Comparison of ENCODE assay signal across 15 cellular contexts in the genomic region with DNA sequence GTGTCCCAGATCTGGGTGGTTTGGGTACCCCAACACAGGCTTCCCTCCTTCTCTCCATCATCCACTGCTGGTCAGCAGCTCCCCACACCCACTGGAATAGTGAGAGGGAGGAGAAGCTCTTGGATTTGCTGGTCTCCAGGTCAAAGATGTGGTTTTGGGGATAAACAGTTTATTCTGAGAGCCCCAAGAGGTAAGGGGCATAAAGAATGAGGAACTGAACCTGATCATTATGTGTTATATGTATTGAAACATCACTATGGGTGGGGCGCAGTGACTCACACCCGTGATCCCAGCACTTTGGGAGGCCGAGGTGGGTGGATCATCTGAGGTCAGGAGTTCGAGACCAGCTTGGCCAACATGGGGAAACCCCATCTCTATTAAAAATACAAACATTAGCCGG. TPM values are rescaled to one million over a fixed set of nuclear protein-coding genes. Genes with fewer than 3 reads are reported as not detected.
A peak's percentile ranks its signal among the peaks of the same experiment; 100 is the strongest.
DNase-seq lines count a peak whose midpoint lies in the region; ATAC-seq, FAIRE-seq and TF ChIP-seq lines count a peak whose summit lies in the region.
"Had no signal": no experiment of that assay in that cellular context is flagged by ENCODE, and none has a peak within 500 bp of the region (broad histone marks: within the 10 kb centered on the region; RNA-seq: fewer than 3 reads in every experiment).

No MANE protein-coding gene starts in this region.

- H3K27ac Mint-ChIP-seq in activated CD8-positive, alpha-beta memory T cell treated with anti-CD3 and anti-CD28 coated beads, Interleukin-2, amount 10 ng/mL, durations not matched to agents 7 days and 5 days, result peak overlapping the region; percentile 75
- peak overlapping the region; percentile 77 for H3K27ac Mint-ChIP-seq in activated T-helper 2 cell treated with anti-CD3 and anti-CD28 coated beads, Interferon-gamma antibody, Interleukin-2, Interleukin-4, amounts not matched to agents 10 μg/mL and 5 μg/mL and 100 μg/mL, durations not matched to agents 14 hours and 24 hours and 36 hours
- H3K27ac Mint-ChIP-seq: HFFc6 had no signal

- H3K4me3 ChIP-seq in osteoblast (ENCODE audit: insufficient read depth, low read length) (no peak overlapping the region), kidney (ENCODE audit: low read length in 2 of 2) (no peak overlapping the region), hepatocyte (no peak overlapping the region)

- H3K9me3 Mint-ChIP-seq in activated CD8-positive, alpha-beta memory T cell treated with anti-CD3 and anti-CD28 coated beads, Interleukin-2, amount 10 ng/mL, durations not matched to agents 7 days and 5 days (ENCODE audit: low read depth), result no peaks in the 10 kb centered on the region
- no peaks in the 10 kb centered on the region for H3K9me3 Mint-ChIP-seq in activated T-helper 2 cell treated with anti-CD3 and anti-CD28 coated beads, Interferon-gamma antibody, Interleukin-2, Interleukin-4, amounts not matched to agents 10 μg/mL and 5 μg/mL and 100 μg/mL, durations not matched to agents 14 hours and 24 hours and 36 hours
- H3K9me3 Mint-ChIP-seq: HFFc6 had no signal

- H3K79me2 ChIP-seq in osteoblast (ENCODE audit: insufficient read depth, low read length), result no peaks in the 10 kb centered on the region
- H3K79me2 ChIP-seq in hepatocyte, result no peaks in the 10 kb centered on the region

- H3K9me3 ChIP-seq in osteoblast (ENCODE audit: low read depth, low read length), result no peaks in the 10 kb centered on the region
- no peaks in the 10 kb centered on the region for H3K9me3 ChIP-seq in kidney (ENCODE audit: control insufficient read depth in 1 of 2, low read length in 2 of 2)
- H3K9me3 ChIP-seq in hepatocyte (ENCODE audit: low read depth), result no peaks in the 10 kb centered on the region

- peaks cover 54% of the 10 kb centered on the region for H3K4me1 Mint-ChIP-seq in activated CD8-positive, alpha-beta memory T cell treated with anti-CD3 and anti-CD28 coated beads, Interleukin-2, amount 10 ng/mL, durations not matched to agents 7 days and 5 days
- peaks cover 49% of the 10 kb centered on the region for H3K4me1 Mint-ChIP-seq in activated T-helper 2 cell treated with anti-CD3 and anti-CD28 coated beads, Interferon-gamma antibody, Interleukin-2, Interleukin-4, amounts not matched to agents 10 μg/mL and 5 μg/mL and 100 μg/mL, durations not matched to agents 14 hours and 24 hours and 36 hours (ENCODE audit: low read depth)

- no peaks in the 10 kb centered on the region for H3K9me2 ChIP-seq in hepatocyte (replicated peaks; ENCODE audit: insufficient read depth)

- H4K20me1 ChIP-seq in osteoblast (ENCODE audit: insufficient read depth, low read length), result no peaks in the 10 kb centered on the region
- H4K20me1 ChIP-seq in hepatocyte (ENCODE audit: insufficient read depth, poor library complexity, severe bottlenecking), result no peaks in the 10 kb centered on the region

- peaks cover 4% of the 10 kb centered on the region for H3K36me3 Mint-ChIP-seq in activated CD8-positive, alpha-beta memory T cell treated with anti-CD3 and anti-CD28 coated beads, Interleukin-2, amount 10 ng/mL, durations not matched to agents 7 days and 5 days
- H3K36me3 Mint-ChIP-seq in activated T-helper 2 cell treated with anti-CD3 and anti-CD28 coated beads, Interferon-gamma antibody, Interleukin-2, Interleukin-4, amounts not matched to agents 10 μg/mL and 5 μg/mL and 100 μg/mL, durations not matched to agents 14 hours and 24 hours and 36 hours (ENCODE audit: low read depth), result no peaks in the 10 kb centered on the region

- peaks cover 5% of the 10 kb centered on the region for H3K4me1 ChIP-seq in osteoblast (ENCODE audit: insufficient read depth, low read length)
- peaks cover 5 to 13% of the 10 kb centered on the region in 2 donors for H3K4me1 ChIP-seq in kidney (ENCODE audit: control insufficient read depth in 1 of 2, insufficient read depth in 1 of 2, low read depth in 1 of 2, low read length in 2 of 2)
- H3K4me1 ChIP-seq in hepatocyte (ENCODE audit: insufficient read depth), result peaks cover 6% of the 10 kb centered on the region

- no peak for ATAC-seq in activated CD8-positive, alpha-beta memory T cell treated with anti-CD3 and anti-CD28 coated beads, Interleukin-2, amount 10 ng/mL, durations not matched to agents 7 days and 5 days
- no peak for ATAC-seq in GM18498 (IDR thresholded peaks at IDR 0.05; ENCODE audit: unreplicated experiment)

- no peak overlapping the region for H3K9ac ChIP-seq in kidney (ENCODE audit: low read length in 2 of 2)

- no peak for FAIRE-seq in kidney (lab: Jason Lieb, UNC)

- CTCF ChIA-PET in activated CD8-positive, alpha-beta memory T cell treated with anti-CD3 and anti-CD28 coated beads, Interleukin-2, amount 10 ng/mL, durations not matched to agents 7 days and 5 days (lab: Charles Lee), result interaction anchor here (1.0 to 4.7 kb wide), 5 partner anchors 11 to 233 kb away, joined by 4 to 18 read pairs (median 5); no protein-coding TSS in a partner anchor

- no peaks in the 10 kb centered on the region for H3K27me3 Mint-ChIP-seq in activated CD8-positive, alpha-beta memory T cell treated with anti-CD3 and anti-CD28 coated beads, Interleukin-2, amount 10 ng/mL, durations not matched to agents 7 days and 5 days
- no peaks in the 10 kb centered on the region for H3K27me3 Mint-ChIP-seq in activated T-helper 2 cell treated with anti-CD3 and anti-CD28 coated beads, Interferon-gamma antibody, Interleukin-2, Interleukin-4, amounts not matched to agents 10 μg/mL and 5 μg/mL and 100 μg/mL, durations not matched to agents 14 hours and 24 hours and 36 hours (ENCODE audit: low read depth)

- TF ChIP-seq CTCF in osteoblast (IDR thresholded peaks at IDR 0.05; ENCODE audit: extremely low read depth, low read depth, low read length) (no peak), kidney (IDR thresholded peaks at IDR 0.05; ENCODE audit: borderline replicate concordance, extremely low read depth, insufficient read depth) (no peak), hepatocyte (IDR thresholded peaks at IDR 0.05; ENCODE audit: poor library complexity) (no peak)

- H3K4me2 ChIP-seq in osteoblast (ENCODE audit: insufficient read depth, low read length) (no peak overlapping the region), hepatocyte (no peak overlapping the region)

- H2AFZ ChIP-seq in osteoblast (ENCODE audit: low read length) (no peak overlapping the region), hepatocyte (no peak overlapping the region)

- 91% methylated on average over 5 of the region's 5 CpGs for WGBS in hepatocyte (ENCODE audit: low lambda C conversion rate, missing lambda C conversion rate)

- peak; percentile 43 for DNase-seq in activated CD8-positive, alpha-beta memory T cell treated with anti-CD3 and anti-CD28 coated beads, Interleukin-2, amount 10 ng/mL, durations not matched to agents 7 days and 5 days
- no peak for DNase-seq in activated CD8-positive, alpha-beta memory T cell treated with anti-CD3 and anti-CD28 coated beads, Interleukin-2, amount 50 U/mL, for 4 hours
- peak; percentile 87 for DNase-seq in MV-4-11 (lab: John Stamatoyannopoulos, UW)
- no peak for DNase-seq in activated T-helper 2 cell treated with anti-CD3 and anti-CD28 coated beads, Interferon-gamma antibody, Interleukin-2, Interleukin-4, amounts not matched to agents 10 μg/mL and 5 μg/mL and 100 μg/mL, durations not matched to agents 14 hours and 24 hours and 36 hours (ENCODE audit: low spot score)
- peak; percentile 34 for DNase-seq in osteoblast (ENCODE audit: insufficient read length, low spot score, missing footprints)
- no peak for DNase-seq in kidney
- DNase-seq in hepatocyte (ENCODE audit: low spot score), result no peak
- DNase-seq: activated gamma-delta T cell treated with Interleukin-2 at 50 U/mL for 16 hours, DND-41, HFFc6, KBM-7, NCI-H2029 treated with DMSO at 0.1 percent for 48 hours, OCI-M1 had no signal

- H3K27ac ChIP-seq in osteoblast (ENCODE audit: low read depth, low read length) (no peak overlapping the region), kidney (ENCODE audit: low read depth in 2 of 2, low read length in 2 of 2) (no peak overlapping the region), hepatocyte (no peak overlapping the region)

- H3K36me3 ChIP-seq in osteoblast (ENCODE audit: insufficient read depth, low read length), result no peaks in the 10 kb centered on the region
- H3K36me3 ChIP-seq in kidney (ENCODE audit: control insufficient read depth in 1 of 2, insufficient read depth in 2 of 2, low read length in 2 of 2), result no peaks in the 10 kb centered on the region
- no peaks in the 10 kb centered on the region for H3K36me3 ChIP-seq in hepatocyte (replicated peaks; ENCODE audit: insufficient read depth, low read depth)

- H3K27me3 ChIP-seq in osteoblast (ENCODE audit: insufficient read depth, low read length) (no peaks in the 10 kb centered on the region), hepatocyte (no peaks in the 10 kb centered on the region)

- H3K4me3 Mint-ChIP-seq in activated CD8-positive, alpha-beta memory T cell treated with anti-CD3 and anti-CD28 coated beads, Interleukin-2, amount 10 ng/mL, durations not matched to agents 7 days and 5 days, result no peak overlapping the region
- no peak overlapping the region for H3K4me3 Mint-ChIP-seq in activated T-helper 2 cell treated with anti-CD3 and anti-CD28 coated beads, Interferon-gamma antibody, Interleukin-2, Interleukin-4, amounts not matched to agents 10 μg/mL and 5 μg/mL and 100 μg/mL, durations not matched to agents 14 hours and 24 hours and 36 hours (ENCODE audit: low read depth)
- H3K4me3 Mint-ChIP-seq: HFFc6 had no signal

- intact Hi-C loops in activated T-helper 2 cell treated with anti-CD3 and anti-CD28 coated beads, Interferon-gamma antibody, Interleukin-2, Interleukin-4, amounts not matched to agents 10 μg/mL and 5 μg/mL and 100 μg/mL, durations not matched to agents 14 hours and 24 hours and 36 hours (cut with micrococcal nuclease), result loop anchor here (5.0 kb wide), 1 partner anchor 87 kb away; no protein-coding TSS in a partner anchor
- intact Hi-C loops in kidney (cut with DNase I), result no loop called here

RNA-seq across cellular contexts. Expression of a gene that starts 3.9 kb away (rescaled TPM):
- 1 to 10 TPM; 4.5 to 4.7 TPM for total RNA-seq in activated CD8-positive, alpha-beta memory T cell treated with anti-CD3 and anti-CD28 coated beads, Interleukin-2, amount 10 ng/mL, durations not matched to agents 7 days and 5 days
- 3.7 and 4.3 TPM in 2 replicates for total RNA-seq in activated T-helper 2 cell treated with anti-CD3 and anti-CD28 coated beads, Interferon-gamma antibody, Interleukin-2, Interleukin-4, amounts not matched to agents 10 μg/mL and 5 μg/mL and 100 μg/mL, durations not matched to agents 14 hours and 24 hours and 36 hours
- total RNA-seq in osteoblast (not detected in 2 replicates), kidney (3.1 TPM), hepatocyte (not detected in 2 replicates)
- polyA plus RNA-seq in kidney (ENCODE audit: insufficient read depth, low read depth, low replicate concordance) (0.99 TPM), hepatocyte (1.1 TPM in 1 of 2 replicates, not detected in the other)
- total RNA-seq: HFFc6 had no signal

RNA-seq across cellular contexts. Expression of a gene that starts 15.1 kb away (rescaled TPM):
- under 1 TPM in 1 of 2 experiments, not detected in 1; 0.28 TPM for total RNA-seq in activated CD8-positive, alpha-beta memory T cell treated with anti-CD3 and anti-CD28 coated beads, Interleukin-2, amount 10 ng/mL, durations not matched to agents 7 days and 5 days
- total RNA-seq in activated T-helper 2 cell treated with anti-CD3 and anti-CD28 coated beads, Interferon-gamma antibody, Interleukin-2, Interleukin-4, amounts not matched to agents 10 μg/mL and 5 μg/mL and 100 μg/mL, durations not matched to agents 14 hours and 24 hours and 36 hours, result not detected in 2 replicates
- total RNA-seq in osteoblast (not detected in 2 replicates), kidney (0.19 TPM), hepatocyte (not detected in 2 replicates)
- polyA plus RNA-seq in kidney (ENCODE audit: insufficient read depth, low read depth, low replicate concordance) (not detected), hepatocyte (not detected in 2 replicates)
- total RNA-seq: HFFc6, urinary bladder had no signal

RNA-seq across cellular contexts. Expression of a gene that starts 20.3 kb away (rescaled TPM):
- not detected for total RNA-seq in activated CD8-positive, alpha-beta memory T cell treated with anti-CD3 and anti-CD28 coated beads, Interleukin-2, amount 10 ng/mL, durations not matched to agents 7 days and 5 days
- total RNA-seq in activated T-helper 2 cell treated with anti-CD3 and anti-CD28 coated beads, Interferon-gamma antibody, Interleukin-2, Interleukin-4, amounts not matched to agents 10 μg/mL and 5 μg/mL and 100 μg/mL, durations not matched to agents 14 hours and 24 hours and 36 hours, result not detected in 2 replicates
- total RNA-seq in osteoblast, result not detected in 2 replicates
- total RNA-seq in kidney, result not detected
- not detected for polyA plus RNA-seq in kidney (ENCODE audit: insufficient read depth, low read depth, low replicate concordance)
- total RNA-seq in hepatocyte, result not detected in 2 replicates
- not detected in 2 replicates for polyA plus RNA-seq in hepatocyte
- total RNA-seq: HFFc6, urinary bladder had no signal
- polyA plus RNA-seq: urinary bladder had no signal

RNA-seq across cellular contexts. Expression of a gene that starts 27.0 kb away (rescaled TPM):
- 10 to 100 TPM; 47.7 to 51.2 TPM for total RNA-seq in activated CD8-positive, alpha-beta memory T cell treated with anti-CD3 and anti-CD28 coated beads, Interleukin-2, amount 10 ng/mL, durations not matched to agents 7 days and 5 days
- 46.2 and 47.1 TPM in 2 replicates for total RNA-seq in activated T-helper 2 cell treated with anti-CD3 and anti-CD28 coated beads, Interferon-gamma antibody, Interleukin-2, Interleukin-4, amounts not matched to agents 10 μg/mL and 5 μg/mL and 100 μg/mL, durations not matched to agents 14 hours and 24 hours and 36 hours
- 79.3 and 82.2 TPM in 2 replicates for total RNA-seq in osteoblast
- 66.2 TPM for total RNA-seq in kidney
- 16.7 TPM for polyA plus RNA-seq in kidney (ENCODE audit: insufficient read depth, low read depth, low replicate concordance)
- 23.7 and 55.2 TPM in 2 replicates for total RNA-seq in hepatocyte
- polyA plus RNA-seq in hepatocyte, result 63.9 and 65.3 TPM in 2 replicates

RNA-seq across cellular contexts. Expression of a gene that starts 27.6 kb away (rescaled TPM):
- 10 to 100 TPM; 14.8 to 20.8 TPM for total RNA-seq in activated CD8-positive, alpha-beta memory T cell treated with anti-CD3 and anti-CD28 coated beads, Interleukin-2, amount 10 ng/mL, durations not matched to agents 7 days and 5 days
- 19.3 TPM in 2 replicates for total RNA-seq in activated T-helper 2 cell treated with anti-CD3 and anti-CD28 coated beads, Interferon-gamma antibody, Interleukin-2, Interleukin-4, amounts not matched to agents 10 μg/mL and 5 μg/mL and 100 μg/mL, durations not matched to agents 14 hours and 24 hours and 36 hours
- total RNA-seq in osteoblast (10.5 and 12.4 TPM in 2 replicates), kidney (10.6 TPM), hepatocyte (8.6 and 11.1 TPM in 2 replicates)
- polyA plus RNA-seq in kidney (ENCODE audit: insufficient read depth, low read depth, low replicate concordance) (13.1 TPM), hepatocyte (12.5 and 15.0 TPM in 2 replicates)

Comparison
In these comparisons a context has a peak if more than half of its experiments do, and no peak if none do; other contexts are left out.
1. DNase-seq: peak in activated CD8-positive, alpha-beta memory T cell treated with anti-CD3 and anti-CD28 coated beads, Interleukin-2, amount 10 ng/mL, durations not matched to agents 7 days and 5 days (single experiment), MV-4-11 (single experiment) and osteoblast (single experiment); none in activated CD8-positive, alpha-beta memory T cell treated with anti-CD3 and anti-CD28 coated beads, Interleukin-2, amount 50 U/mL, for 4 hours (single experiment), activated T-helper 2 cell treated with anti-CD3 and anti-CD28 coated beads, Interferon-gamma antibody, Interleukin-2, Interleukin-4, amounts not matched to agents 10 μg/mL and 5 μg/mL and 100 μg/mL, durations not matched to agents 14 hours and 24 hours and 36 hours (single experiment), kidney (single experiment) and hepatocyte (single experiment).